10 cellular contexts compared by ENCODE assay signal in genomic region chr3:100104442-100104798, GRCh38. TPM values are rescaled to one million over a fixed set of nuclear protein-coding genes. Genes with fewer than 3 reads are reported as not detected.
A peak's percentile ranks its signal among the peaks of the same experiment; 100 is the strongest.
DNase-seq lines count a peak whose midpoint lies in the region; ATAC-seq and TF ChIP-seq lines count a peak whose summit lies in the region.
"Had no signal": no experiment of that assay in that cellular context is flagged by ENCODE, and none has a peak within 500 bp of the region (broad histone marks: within the 10 kb centered on the region; RNA-seq: fewer than 3 reads in every experiment).

No MANE protein-coding gene starts in this region.

- H2BK120ac ChIP-seq in trophoblast cell (ENCODE audit: insufficient read depth, low read length, poor library complexity): no peak overlapping the region

- H3K36me3 ChIP-seq in trophoblast cell (ENCODE audit: control insufficient read depth in 1 of 2, insufficient read depth in 2 of 2, low read length in 2 of 2): no peaks in the 10 kb centered on the region
- H3K36me3 ChIP-seq in adrenal gland (replicated peaks in 1 of 2): no peaks in the 10 kb centered on the region

- peak; percentile 32 for ATAC-seq in GM18909 (IDR thresholded peaks at IDR 0.05; ENCODE audit: poor library complexity, unreplicated experiment)
- ATAC-seq in GM21786 (IDR thresholded peaks at IDR 0.05; ENCODE audit: unreplicated experiment): peak; percentile 32
- ATAC-seq in HG03520 (IDR thresholded peaks at IDR 0.05; ENCODE audit: unreplicated experiment): peak; percentile 32

- TF ChIP-seq CTCF in MCF 10A (IDR thresholded peaks at IDR 0.05; ENCODE audit: unreplicated experiment) (no peak), adrenal gland (IDR thresholded peaks at IDR 0.05) (no peak)

- WGBS in trophoblast cell (ENCODE audit: extremely low coverage, insufficient coverage, insufficient read length): no CpG with 5 or more reads among the region's 2 CpGs
- 85 to 93% (median 91%) methylated on average over 2 of the region's 2 CpGs for WGBS in adrenal gland, 4 donors

- H3K4ac ChIP-seq in trophoblast cell (ENCODE audit: low read depth, low read length): no peak overlapping the region

- H2BK12ac ChIP-seq in trophoblast cell (ENCODE audit: low read length): no peak overlapping the region

- H3K27me3 Mint-ChIP-seq in MCF 10A (ENCODE audit: insufficient read depth, unreplicated experiment): no peaks in the 10 kb centered on the region

- H3K9ac ChIP-seq in trophoblast cell (ENCODE audit: low read length): no peak overlapping the region

- no TSS peak for BruUV-seq in MCF 10A (replicated peaks; lab: Mats Ljungman, UMichigan)

- no peak overlapping the region for H3K18ac ChIP-seq in trophoblast cell (ENCODE audit: low read length)

- H3K14ac ChIP-seq in trophoblast cell (ENCODE audit: low read length): no peak overlapping the region

- H4K91ac ChIP-seq in trophoblast cell (ENCODE audit: low read depth, low read length): no peak overlapping the region

- H3K9me3 Mint-ChIP-seq in MCF 10A (ENCODE audit: unreplicated experiment): peaks cover 7% of the 10 kb centered on the region

- no peak overlapping the region for H2AFZ ChIP-seq in trophoblast cell (ENCODE audit: insufficient read depth, low read length, poor library complexity)

- DNase-seq in trophoblast cell (no peak), Ammon's horn (ENCODE audit: low spot score) (no peak), MCF 10A (ENCODE audit: unreplicated experiment) (no peak), adrenal gland (no peak)
- DNase-seq in activated effector memory CD4-positive, alpha-beta T cell treated with anti-CD3 and anti-CD28 coated beads, Interleukin-2, amount 50 U/mL, for 16 hours: no peak
- DNase-seq: activated CD4-positive, alpha-beta T cell treated with anti-CD3 and anti-CD28 coated beads for 4 hours; effector memory CD4-positive, alpha-beta T cell had no signal

- H3K4me1 Mint-ChIP-seq in MCF 10A (ENCODE audit: insufficient read depth, unreplicated experiment): peaks cover 25% of the 10 kb centered on the region

- H3K23ac ChIP-seq in trophoblast cell (ENCODE audit: low read length): no peak overlapping the region

- H2BK5ac ChIP-seq in trophoblast cell (ENCODE audit: low read depth, low read length, poor library complexity): peak overlapping the region; percentile 38

- intact Hi-C loops in MCF 10A (cut with micrococcal nuclease) (no loop called here), adrenal gland (cut with DNase I) (no loop called here)

- peaks cover 1% of the 10 kb centered on the region for H3K79me2 ChIP-seq in trophoblast cell (ENCODE audit: control insufficient read depth, insufficient read depth, low read length, poor library complexity)

- H3K36me3 Mint-ChIP-seq in MCF 10A (ENCODE audit: insufficient read depth, unreplicated experiment): peaks cover 9% of the 10 kb centered on the region

- H3K27ac ChIP-seq in trophoblast cell (ENCODE audit: low read depth, low read length) (no peak overlapping the region), adrenal gland (no peak overlapping the region)

- H3K4me1 ChIP-seq in trophoblast cell (ENCODE audit: control insufficient read depth in 1 of 2, insufficient read depth in 2 of 2, low read length in 2 of 2): peaks cover 2 to 7% of the 10 kb centered on the region in 2 experiments
- H3K4me1 ChIP-seq in adrenal gland (replicated peaks in 1 of 2): peaks cover 0 to 10% of the 10 kb centered on the region in 2 donors

- no peak overlapping the region for H2AK5ac ChIP-seq in trophoblast cell (ENCODE audit: low read length)

- no peak overlapping the region for H3K4me3 ChIP-seq in trophoblast cell (ENCODE audit: low read depth, low read length)
- no peak overlapping the region for H3K4me3 ChIP-seq in adrenal gland

- CTCF ChIA-PET in MCF 10A (lab: Yijun Ruan, JAX): interaction anchor here (1.1 to 1.5 kb wide), 3 partner anchors 22 to 260 kb away, joined by 3 to 5 read pairs (median 3); no protein-coding TSS in a partner anchor

- H3K27me3 ChIP-seq in trophoblast cell (ENCODE audit: insufficient read depth, low read length): no peaks in the 10 kb centered on the region
- H3K27me3 ChIP-seq in adrenal gland: no peaks in the 10 kb centered on the region

- H4K12ac ChIP-seq in trophoblast cell (ENCODE audit: low read depth, low read length): no peak overlapping the region

- POLR2A ChIA-PET in MCF 10A (lab: Yijun Ruan, JAX): no interaction called here

- no peaks in the 10 kb centered on the region for H3K79me1 ChIP-seq in trophoblast cell (ENCODE audit: low read length)

- no peak overlapping the region for H4K8ac ChIP-seq in trophoblast cell (ENCODE audit: low read depth, low read length)

- no peak overlapping the region for H3K27ac Mint-ChIP-seq in MCF 10A (ENCODE audit: low read depth, unreplicated experiment)

- no peak overlapping the region for H3K4me3 Mint-ChIP-seq in MCF 10A (ENCODE audit: unreplicated experiment)

- H3K9me3 ChIP-seq in trophoblast cell (ENCODE audit: insufficient read depth, low read depth, low read length) (no peaks in the 10 kb centered on the region), adrenal gland (replicated peaks in 1 of 3) (no peaks in the 10 kb centered on the region)

- TF ChIP-seq POLR2A in adrenal gland (IDR thresholded peaks at IDR 0.05): no peak

- H3K4me2 ChIP-seq in trophoblast cell (ENCODE audit: low read length): no peak overlapping the region

RNA-seq across cellular contexts. Expression of gene FILIP1L, which starts 9.9 kb away (rescaled TPM):
- polyA plus RNA-seq in trophoblast cell (2013): 30.8 and 31.7 TPM in 2 replicates
- total RNA-seq in MCF 10A (2022): 1.3 and 2.4 TPM in 2 replicates
- total RNA-seq in adrenal gland: 10 to 100 TPM in 7 of 8 donors, 1 to 10 TPM in 1; 6.8 to 33.2 (median 20.5) TPM
- 10 to 100 TPM; 13.0 to 21.5 (median 16.3) TPM for polyA plus RNA-seq in adrenal gland
